In genomic region chr3:100999160-100999559, GRCh38 we compare ENCODE assay signal across 3 cellular contexts.
TF ChIP-seq lines count a peak whose summit lies in the region.

No MANE protein-coding gene starts in this region.

TF ChIP-seq in HepG2, 621 proteins besides CTCF, POLR2A, EP300 and RAD21 (continues in another document):
- no peak for TF ChIP-seq UBTF (CRISPR knock-in tag; IDR thresholded peaks at IDR 0.05)
- peak; percentile 68 for TF ChIP-seq MAFF (IDR thresholded peaks at IDR 0.05; ENCODE audit: low read depth, low read length)

TF ChIP-seq in IMR-90, 13 proteins besides CTCF, POLR2A, EP300 and RAD21:
- TF ChIP-seq MAFK (IDR thresholded peaks at IDR 0.05; ENCODE audit: low read depth, low read length) (peak; percentile 46), CEBPB (IDR thresholded peaks at IDR 0.05; ENCODE audit: low read depth, low read length) (no peak), RCOR1 (IDR thresholded peaks at IDR 0.05; ENCODE audit: insufficient replicate concordance, low read length) (no peak), SMC3 (IDR thresholded peaks at IDR 0.05; ENCODE audit: low read depth, low read length) (no peak), FOS (IDR thresholded peaks at IDR 0.05; ENCODE audit: low read depth, low read length) (no peak)

TF ChIP-seq in K562, 482 proteins besides CTCF, POLR2A, EP300 and RAD21:
- TF ChIP-seq STAT5A (IDR thresholded peaks at IDR 0.05; ENCODE audit: borderline replicate concordance, low read length): no peak
- 0 out of 2 replicates have a peak, but pooled peaks have one; percentile 26 for TF ChIP-seq ZNF316 (IDR thresholded peaks at IDR 0.05)
- peak; percentile 7; the same call in 1 of the 2 replicates for TF ChIP-seq C11orf30 (IDR thresholded peaks at IDR 0.05; ENCODE audit: low read depth)
- TF ChIP-seq TRIM28 (IDR thresholded peaks at IDR 0.05): no peak
